In the genomic region with DNA sequence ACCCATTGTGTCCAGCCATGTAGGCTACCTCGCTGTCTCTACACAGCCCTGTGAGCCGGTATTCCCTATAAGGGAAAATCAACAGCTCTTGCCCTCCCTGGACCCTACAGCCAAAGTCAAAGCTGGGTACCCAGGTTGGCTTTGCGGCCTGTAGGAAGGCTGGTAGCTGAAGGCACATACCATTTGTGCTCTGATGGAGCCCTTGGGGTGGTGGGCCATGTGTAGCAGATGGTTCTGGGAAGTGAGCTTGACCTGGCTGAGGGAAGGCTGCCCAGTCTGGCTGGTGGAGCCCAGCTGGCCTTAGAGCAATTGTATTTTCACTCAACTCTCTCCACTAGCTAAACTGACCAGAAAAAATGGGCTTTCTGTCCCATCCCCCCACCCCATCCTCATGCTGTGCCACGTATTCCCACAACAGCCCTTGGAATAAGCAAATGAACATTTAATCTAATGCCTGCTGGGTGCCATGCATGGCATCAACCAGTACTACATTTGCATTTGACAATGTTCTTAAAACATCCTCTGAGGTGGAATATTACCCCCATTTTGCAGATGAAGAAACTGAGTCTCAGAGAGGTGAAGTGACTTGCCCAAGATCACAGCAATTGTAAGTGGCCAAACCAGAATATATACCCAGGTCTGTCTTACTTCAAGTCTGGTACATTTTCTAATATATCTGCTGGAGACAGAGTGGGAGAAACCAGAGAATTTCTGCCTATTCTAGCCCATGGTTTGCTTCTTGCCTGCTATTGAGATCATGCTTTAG, we compare ENCODE assay signal across 17 cellular contexts. TPM values are rescaled to one million over a fixed set of nuclear protein-coding genes. Genes with fewer than 3 reads are reported as not detected.
DNase-seq lines count a peak whose midpoint lies in the region; ATAC-seq and TF ChIP-seq lines count a peak whose summit lies in the region.
"Had no signal": no experiment of that assay in that cellular context is flagged by ENCODE, and none has a peak within 500 bp of the region (broad histone marks: within the 10 kb centered on the region; RNA-seq: fewer than 3 reads in every experiment).

No MANE protein-coding gene starts in this region.

- ATAC-seq in Panc1: peak; percentile 37; the same call in 1 of the 2 replicates
- ATAC-seq in GM19023 (IDR thresholded peaks at IDR 0.05; ENCODE audit: unreplicated experiment): no peak
- ATAC-seq: gastrocnemius medialis had no signal

- H3K36me3 ChIP-seq in Caco-2 (ENCODE audit: control insufficient read depth, insufficient read depth, low read length): no peaks in the 10 kb centered on the region
- H3K36me3 ChIP-seq in Panc1 (ENCODE audit: control insufficient read depth, insufficient read depth, low read length): no peaks in the 10 kb centered on the region
- H3K36me3 ChIP-seq in colonic mucosa: no peaks in the 10 kb centered on the region
- H3K36me3 ChIP-seq: gastrocnemius medialis, right atrium auricular region, WERI-Rb-1 had no signal

- no peaks in the 10 kb centered on the region for H3K36me3 Mint-ChIP-seq in Caco-2 (ENCODE audit: insufficient read depth, unreplicated experiment)
- no peaks in the 10 kb centered on the region for H3K36me3 Mint-ChIP-seq in chondrocyte (ENCODE audit: low read depth)
- H3K36me3 Mint-ChIP-seq in neural crest cell (ENCODE audit: low read depth): no peaks in the 10 kb centered on the region

- H3K9me3 ChIP-seq in Caco-2: no peaks in the 10 kb centered on the region
- no peaks in the 10 kb centered on the region for H3K9me3 ChIP-seq in Panc1 (ENCODE audit: control insufficient read depth, insufficient read depth, low read depth, low read length)
- H3K9me3 ChIP-seq in colonic mucosa: no peaks in the 10 kb centered on the region
- H3K9me3 ChIP-seq: gastrocnemius medialis, right atrium auricular region, SK-N-SH had no signal

- no peaks in the 10 kb centered on the region for H3K9me3 Mint-ChIP-seq in Caco-2 (ENCODE audit: unreplicated experiment)
- H3K9me3 Mint-ChIP-seq in chondrocyte (ENCODE audit: low read depth): no peaks in the 10 kb centered on the region
- no peaks in the 10 kb centered on the region for H3K9me3 Mint-ChIP-seq in neural crest cell

- TF ChIP-seq CTCF in Caco-2 (IDR thresholded peaks at IDR 0.05; ENCODE audit: insufficient read depth in 1 of 2, low read depth in 1 of 2, low read length in 1 of 2, severe bottlenecking in 1 of 2, unreplicated experiment in 1 of 2): no peak
- TF ChIP-seq CTCF in Panc1 (IDR thresholded peaks at IDR 0.05): no peak
- TF ChIP-seq CTCF in chondrocyte (IDR thresholded peaks at IDR 0.05): no peak
- no peak for TF ChIP-seq CTCF in neural crest cell (conservative IDR thresholded peaks at IDR 0.05)
- TF ChIP-seq CTCF in colonic mucosa (IDR thresholded peaks at IDR 0.05): no peak

- H3K27me3 Mint-ChIP-seq in Caco-2 (ENCODE audit: insufficient read depth, unreplicated experiment): peaks cover 7% of the 10 kb centered on the region
- H3K27me3 Mint-ChIP-seq in chondrocyte (ENCODE audit: low read depth): peaks cover 10% of the 10 kb centered on the region
- peaks cover 34% of the 10 kb centered on the region for H3K27me3 Mint-ChIP-seq in neural crest cell (ENCODE audit: low read depth)

- no peaks in the 10 kb centered on the region for H3K27me3 ChIP-seq in Caco-2 (replicated peaks; ENCODE audit: control insufficient read depth, insufficient read depth, low read length)
- peaks cover 4% of the 10 kb centered on the region; the same call in 1 of the 2 replicates for H3K27me3 ChIP-seq in Panc1 (ENCODE audit: control insufficient read depth, insufficient read depth, low read length)
- H3K27me3 ChIP-seq in colonic mucosa: peaks cover 20% of the 10 kb centered on the region
- H3K27me3 ChIP-seq: right atrium auricular region had no signal

- CTCF ChIA-PET in Caco-2 (lab: Charles Lee): no interaction called here
- CTCF ChIA-PET in Panc1 (lab: Charles Lee): interaction anchor here (0.6 to 0.7 kb wide), 2 partner anchors 44 to 125 kb away, joined by 3 to 4 read pairs; no protein-coding TSS in a partner anchor

- POLR2A ChIA-PET in Caco-2 (lab: Charles Lee): interaction anchor here (0.6 kb wide), 1 partner anchor 114 kb away, joined by 3 read pairs; no protein-coding TSS in a partner anchor
- POLR2A ChIA-PET in Panc1 (lab: Charles Lee): no interaction called here

- no peak overlapping the region for H3K4me3 ChIP-seq in Caco-2 (ENCODE audit: low read depth, low read length)
- H3K4me3 ChIP-seq in Panc1 (ENCODE audit: low read depth in 2 of 2, low read length in 2 of 2): no peak overlapping the region
- H3K4me3 ChIP-seq in colonic mucosa: no peak overlapping the region

- no peaks in the 10 kb centered on the region for H3K4me1 ChIP-seq in Caco-2
- no peaks in the 10 kb centered on the region for H3K4me1 ChIP-seq in Panc1 (ENCODE audit: control insufficient read depth, insufficient read depth, low read length)
- no peaks in the 10 kb centered on the region for H3K4me1 ChIP-seq in colonic mucosa

- H3K4me1 Mint-ChIP-seq in Caco-2 (ENCODE audit: low read depth, unreplicated experiment): no peaks in the 10 kb centered on the region
- H3K4me1 Mint-ChIP-seq in chondrocyte (ENCODE audit: low read depth): peaks cover 10% of the 10 kb centered on the region
- H3K4me1 Mint-ChIP-seq in neural crest cell: peaks cover 21% of the 10 kb centered on the region

- intact Hi-C loops in Caco-2 (cut with micrococcal nuclease; ENCODE audit: unreplicated experiment): no loop called here
- intact Hi-C loops in Panc1 (cut with micrococcal nuclease; ENCODE audit: unreplicated experiment): no loop called here
- intact Hi-C loops in colonic mucosa (cut with DNase I): loop anchor here (10.0 kb wide), 1 partner anchor 228 kb away; the partner anchor contains the start of gene RRAGC

- H3K27ac ChIP-seq in Panc1 (ENCODE audit: low read length) (no peak overlapping the region), colonic mucosa (no peak overlapping the region)
- H3K27ac ChIP-seq: C4-2B, gastrocnemius medialis, WERI-Rb-1 had no signal

- in situ Hi-C loops in Panc1 (cut with HindIII; ENCODE audit: low pct_unique_long_range_greater_than_20kb, low sequenced_read_pairs): no loop called here

- H3K4me3 Mint-ChIP-seq in Caco-2 (ENCODE audit: unreplicated experiment): peak overlapping the region; percentile 70
- peak overlapping the region; percentile 60 for H3K4me3 Mint-ChIP-seq in chondrocyte (ENCODE audit: unreplicated experiment)
- H3K4me3 Mint-ChIP-seq in neural crest cell: peak overlapping the region; percentile 90

- DNase-seq in Caco-2: no peak
- no peak for DNase-seq in Panc1 (ENCODE audit: low read depth, low spot score)
- DNase-seq in chondrocyte (ENCODE audit: low spot score): peak; percentile 4
- DNase-seq in neural crest cell (ENCODE audit: low read depth, low spot score): no peak
- DNase-seq in colonic mucosa: no peak
- no peak for DNase-seq in NCI-H345 (lab: John Stamatoyannopoulos, UW)
- no peak for DNase-seq in dedifferentiated amniotic fluid mesenchymal stem cell (ENCODE audit: extremely low spot score)
- DNase-seq: activated T-cell treated with anti-CD3 and anti-CD28 coated beads, Interleukin-2, amount 50 U/mL, for 48 hours; gastrocnemius medialis; islet precursor cell; NCI-H226; SK-N-SH; stimulated activated CD4-positive, alpha-beta T cell treated with anti-CD3 and anti-CD28 coated beads, Interleukin-2, amount 100 ng/mL, for 24 hours; WERI-Rb-1 had no signal

- BruUV-seq in Caco-2 (replicated peaks; lab: Mats Ljungman, UMichigan) (no TSS peak), Panc1 (replicated peaks; lab: Mats Ljungman, UMichigan) (no TSS peak)

- H3K9ac ChIP-seq in colonic mucosa (ENCODE audit: low read depth in 2 of 2, low read length in 2 of 2): no peak overlapping the region
- H3K9ac ChIP-seq: SK-N-SH had no signal

- H3K27ac Mint-ChIP-seq in Caco-2 (ENCODE audit: unreplicated experiment) (no peak overlapping the region), chondrocyte (ENCODE audit: unreplicated experiment) (no peak overlapping the region), neural crest cell (ENCODE audit: unreplicated experiment) (no peak overlapping the region)

RNA-seq across cellular contexts. Expression of gene NDUFS5, which starts 56.8 kb away (rescaled TPM):
- total RNA-seq in Caco-2 (2022): 176 and 192 TPM in 2 replicates
- total RNA-seq in Panc1 (2021; ENCODE audit: unreplicated experiment): 316 TPM
- polyA plus RNA-seq in Panc1 (2012; ENCODE audit: insufficient read length): 523 TPM
- 148 to 181 TPM (median 149 TPM) in 3 replicates for total RNA-seq in chondrocyte
- 237 and 256 TPM in 2 replicates for total RNA-seq in neural crest cell
- 100 to 1,000 TPM; 229 to 270 TPM for total RNA-seq in colonic mucosa
